Comparison of ENCODE assay signal across 1 cellular context in the genomic region with DNA sequence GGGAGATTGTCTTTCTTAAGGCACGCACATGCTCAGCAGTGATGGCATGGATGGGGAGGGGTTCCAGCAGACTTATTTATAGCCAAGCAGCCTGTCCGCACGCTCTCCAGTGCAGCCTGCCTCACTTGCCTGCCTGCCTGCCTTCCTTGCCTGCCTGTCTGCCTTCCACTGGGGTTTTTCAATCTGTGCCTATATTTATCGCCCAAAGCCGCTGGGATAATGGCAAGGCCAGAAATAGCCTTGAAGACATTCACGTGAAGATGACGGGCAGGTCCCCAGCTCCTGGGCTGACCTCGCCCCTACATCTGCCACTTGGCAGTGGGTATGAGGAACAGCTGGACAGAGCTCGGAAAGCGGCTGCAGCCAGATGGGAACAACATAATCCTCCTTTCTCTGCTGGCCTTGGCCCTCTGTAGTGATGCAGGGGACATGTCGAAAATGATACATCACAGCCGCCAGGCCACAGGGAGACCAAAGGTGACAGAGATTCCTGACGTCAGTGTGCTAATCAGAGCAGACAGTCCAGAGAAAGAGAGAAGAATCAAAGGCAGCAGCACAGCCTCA.
TF ChIP-seq lines count a peak whose summit lies in the region.

No MANE protein-coding gene starts in this region.

TF ChIP-seq in K562, 482 proteins besides CTCF, POLR2A, EP300 and RAD21 (continued from another document):
- TF ChIP-seq, protein P1, sequence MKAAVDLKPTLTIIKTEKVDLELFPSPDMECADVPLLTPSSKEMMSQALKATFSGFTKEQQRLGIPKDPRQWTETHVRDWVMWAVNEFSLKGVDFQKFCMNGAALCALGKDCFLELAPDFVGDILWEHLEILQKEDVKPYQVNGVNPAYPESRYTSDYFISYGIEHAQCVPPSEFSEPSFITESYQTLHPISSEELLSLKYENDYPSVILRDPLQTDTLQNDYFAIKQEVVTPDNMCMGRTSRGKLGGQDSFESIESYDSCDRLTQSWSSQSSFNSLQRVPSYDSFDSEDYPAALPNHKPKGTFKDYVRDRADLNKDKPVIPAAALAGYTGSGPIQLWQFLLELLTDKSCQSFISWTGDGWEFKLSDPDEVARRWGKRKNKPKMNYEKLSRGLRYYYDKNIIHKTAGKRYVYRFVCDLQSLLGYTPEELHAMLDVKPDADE (conservative IDR thresholded peaks at IDR 0.05; ENCODE audit: control insufficient read depth, low read depth, low read length), result no peak
- TF ChIP-seq, protein P2, sequence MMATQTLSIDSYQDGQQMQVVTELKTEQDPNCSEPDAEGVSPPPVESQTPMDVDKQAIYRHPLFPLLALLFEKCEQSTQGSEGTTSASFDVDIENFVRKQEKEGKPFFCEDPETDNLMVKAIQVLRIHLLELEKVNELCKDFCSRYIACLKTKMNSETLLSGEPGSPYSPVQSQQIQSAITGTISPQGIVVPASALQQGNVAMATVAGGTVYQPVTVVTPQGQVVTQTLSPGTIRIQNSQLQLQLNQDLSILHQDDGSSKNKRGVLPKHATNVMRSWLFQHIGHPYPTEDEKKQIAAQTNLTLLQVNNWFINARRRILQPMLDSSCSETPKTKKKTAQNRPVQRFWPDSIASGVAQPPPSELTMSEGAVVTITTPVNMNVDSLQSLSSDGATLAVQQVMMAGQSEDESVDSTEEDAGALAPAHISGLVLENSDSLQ (IDR thresholded peaks at IDR 0.05), result no peak
- TF ChIP-seq KLF6 (CRISPR knock-in tag; IDR thresholded peaks at IDR 0.05; ENCODE audit: borderline replicate concordance), result no peak
- no peak for TF ChIP-seq FOXJ3 (CRISPR knock-in tag; IDR thresholded peaks at IDR 0.05)
- no peak for TF ChIP-seq NR4A1 (CRISPR knock-in tag; IDR thresholded peaks at IDR 0.05)
- no peak for TF ChIP-seq NR4A1 (tag; IDR thresholded peaks at IDR 0.05)
- no peak for TF ChIP-seq ZNF766 (CRISPR knock-in tag; conservative IDR thresholded peaks at IDR 0.05)
- TF ChIP-seq ZKSCAN3 (CRISPR knock-in tag; IDR thresholded peaks at IDR 0.05), result no peak
- TF ChIP-seq STAT5A (IDR thresholded peaks at IDR 0.05; ENCODE audit: borderline replicate concordance, low read length), result no peak
- TF ChIP-seq CEBPG (CRISPR knock-in tag; IDR thresholded peaks at IDR 0.05), result no peak
- no peak for TF ChIP-seq CEBPG (tag; conservative IDR thresholded peaks at IDR 0.05 in 1 of 2, IDR thresholded peaks at IDR 0.05 in 1 of 2)
- TF ChIP-seq DDX20 (tag; IDR thresholded peaks at IDR 0.05; ENCODE audit: low read depth), result no peak
- TF ChIP-seq GATAD2B (IDR thresholded peaks at IDR 0.05; ENCODE audit: borderline replicate concordance), result no peak
- TF ChIP-seq ATF1 (CRISPR knock-in tag; IDR thresholded peaks at IDR 0.05), result no peak
- 0 out of 2 replicates have a peak, but pooled peaks have one; percentile 15 for TF ChIP-seq ATF1 (tag; IDR thresholded peaks at IDR 0.05)
- TF ChIP-seq SAP30 (IDR thresholded peaks at IDR 0.05; ENCODE audit: borderline replicate concordance, insufficient read depth, low read depth, low read length, poor library complexity, severe bottlenecking), result no peak
- TF ChIP-seq KDM1A (IDR thresholded peaks at IDR 0.05), result peak; percentile 62 to 66; a peak in 3 of 4 replicates
- peak; percentile 25 for TF ChIP-seq MEIS2 (IDR thresholded peaks at IDR 0.05; ENCODE audit: partially characterized antibody)
